Comparison of ENCODE assay signal across 9 cellular contexts in genomic region chr17:39231587-39232551, GRCh38. TPM values are rescaled to one million over a fixed set of nuclear protein-coding genes. Genes with fewer than 3 reads are reported as not detected.
DNase-seq lines count a peak whose midpoint lies in the region; ATAC-seq and TF ChIP-seq lines count a peak whose summit lies in the region.
"Had no signal": no experiment of that assay in that cellular context is flagged by ENCODE, and none has a peak within 500 bp of the region (broad histone marks: within the 10 kb centered on the region; RNA-seq: fewer than 3 reads in every experiment).

No MANE protein-coding gene starts in this region.

- no peak for TF ChIP-seq POLR2A in gastroesophageal sphincter (IDR thresholded peaks at IDR 0.05)

- 3 to 18% methylated on average over 10 to 11 of the region's 22 CpGs for WGBS in gastroesophageal sphincter (ENCODE audit: low coverage in 1 of 2), 2 donors
- 10 to 14% (median 12%) methylated on average over 22 of the region's 22 CpGs for WGBS in psoas muscle, 3 donors

- ATAC-seq in activated T-helper 17 cell treated with anti-CD3 and anti-CD28 coated beads, Interleukin-2, amount 50 U/mL, for 72 hours (replicated peaks) = peak; percentile 73
- ATAC-seq in gastroesophageal sphincter (peak; percentile 69), psoas muscle (peak; percentile 81 to 90 (median 86)), HG02840 (IDR thresholded peaks at IDR 0.05; ENCODE audit: low FRiP score, unreplicated experiment) (no peak)

- TF ChIP-seq EP300 in gastroesophageal sphincter (IDR thresholded peaks at IDR 0.05) = no peak

- H3K9me3 Mint-ChIP-seq in activated T-helper 17 cell treated with anti-CD3 and anti-CD28 coated beads, Interleukin-2, amount 50 U/mL, for 72 hours = no peaks in the 10 kb centered on the region

- H3K27ac ChIP-seq in gastroesophageal sphincter = no peak overlapping the region
- H3K27ac ChIP-seq in psoas muscle = no peak overlapping the region

- peaks cover 6% of the 10 kb centered on the region for H3K4me1 Mint-ChIP-seq in activated T-helper 17 cell treated with anti-CD3 and anti-CD28 coated beads, Interleukin-2, amount 50 U/mL, for 72 hours

- peaks cover 18% of the 10 kb centered on the region for H3K4me1 ChIP-seq in NT2/D1 (ENCODE audit: insufficient read depth, insufficient read length)
- peaks cover 0 to 12% (median 6%) of the 10 kb centered on the region in 3 donors for H3K4me1 ChIP-seq in gastroesophageal sphincter
- peaks cover 17% of the 10 kb centered on the region for H3K4me1 ChIP-seq in psoas muscle

- peak; percentile 61 for DNase-seq in NCI-H748 (lab: John Stamatoyannopoulos, UW; ENCODE audit: unreplicated experiment)
- no peak for DNase-seq in NCI-H748 treated with DMSO at 0.1 percent for 48 hours (lab: John Stamatoyannopoulos, UW)
- DNase-seq in NT2/D1 (ENCODE audit: low read depth, low spot score) = no peak
- DNase-seq in psoas muscle = peak; percentile 57 to 82
- DNase-seq in HT-29 (ENCODE audit: low spot score) = no peak

- peak overlapping the region; percentile 34 for H3K27ac Mint-ChIP-seq in activated T-helper 17 cell treated with anti-CD3 and anti-CD28 coated beads, Interleukin-2, amount 50 U/mL, for 72 hours

- peak overlapping the region; percentile 14 for H3K9ac ChIP-seq in NT2/D1 (ENCODE audit: insufficient read length, low read depth)

- H3K36me3 ChIP-seq in NT2/D1 (ENCODE audit: insufficient read depth, insufficient read length, low read length) (no peaks in the 10 kb centered on the region), gastroesophageal sphincter (no peaks in the 10 kb centered on the region), psoas muscle (ENCODE audit: insufficient read depth in 1 of 2, low read depth in 1 of 2) (no peaks in the 10 kb centered on the region)

- TF ChIP-seq CTCF in gastroesophageal sphincter (IDR thresholded peaks at IDR 0.05) (peak in 3 of 4 experiments; percentile 66 to 90 (median 70)), psoas muscle (IDR thresholded peaks at IDR 0.05) (peak; percentile 81)

- peak overlapping the region; percentile 36 for H3K4me3 Mint-ChIP-seq in activated T-helper 17 cell treated with anti-CD3 and anti-CD28 coated beads, Interleukin-2, amount 50 U/mL, for 72 hours

- no peak overlapping the region for H3K4me3 ChIP-seq in NT2/D1 (ENCODE audit: insufficient read length, low read depth)
- peak overlapping the region in 1 of 2 donors; percentile 21 for H3K4me3 ChIP-seq in gastroesophageal sphincter
- peak overlapping the region; percentile 18 for H3K4me3 ChIP-seq in psoas muscle

- H3K9me3 ChIP-seq in NT2/D1 (ENCODE audit: insufficient read depth, low read length) = no peaks in the 10 kb centered on the region
- no peaks in the 10 kb centered on the region for H3K9me3 ChIP-seq in gastroesophageal sphincter
- no peaks in the 10 kb centered on the region for H3K9me3 ChIP-seq in psoas muscle

- peaks cover 22% of the 10 kb centered on the region for H3K27me3 Mint-ChIP-seq in activated T-helper 17 cell treated with anti-CD3 and anti-CD28 coated beads, Interleukin-2, amount 50 U/mL, for 72 hours

- no peaks in the 10 kb centered on the region for H3K36me3 Mint-ChIP-seq in activated T-helper 17 cell treated with anti-CD3 and anti-CD28 coated beads, Interleukin-2, amount 50 U/mL, for 72 hours (ENCODE audit: low read depth)

- no peaks in the 10 kb centered on the region for H3K27me3 ChIP-seq in NT2/D1 (ENCODE audit: insufficient read depth, insufficient read length)
- peaks cover 99% of the 10 kb centered on the region for H3K27me3 ChIP-seq in gastroesophageal sphincter
- H3K27me3 ChIP-seq in psoas muscle (ENCODE audit: insufficient read depth in 3 of 3, low read length in 2 of 3) = peaks cover 0 to 6% (median 0%) of the 10 kb centered on the region in 3 donors

- intact Hi-C loops in psoas muscle (cut with DNase I) = loop anchor here (1.0 to 10.0 kb wide), 2 partner anchors 25 to 67 kb away; partner anchors contain the start of gene ARL5C (in 1 of the 2)

RNA-seq across cellular contexts. Expression of gene STAC2, which starts 6.1 kb away (rescaled TPM):
- total RNA-seq in activated T-helper 17 cell treated with anti-CD3 and anti-CD28 coated beads, Interleukin-2, amount 50 U/mL, for 72 hours = not detected
- total RNA-seq in gastroesophageal sphincter = under 1 TPM in 2 of 4 donors, not detected in 2; 0.13 to 0.57 TPM
- total RNA-seq in psoas muscle = 1 to 10 TPM in 1 of 4 donors, under 1 TPM in 2, not detected in 1; 0.07 to 1.2 (median 0.38) TPM
- polyA plus RNA-seq in psoas muscle = under 1 TPM; 0.13 to 0.35 (median 0.29) TPM
- total RNA-seq in HT-29 (2014; rRNA removed; shearing (Covaris generic)) = 0.28 TPM in 1 of 2 replicates, not detected in the other
- total RNA-seq: glomerular endothelial cell had no signal

RNA-seq across cellular contexts. Expression of gene RPL19, which starts 31.8 kb away (rescaled TPM):
- 1,000 to 10,000 TPM; 2,432 to 2,485 TPM for total RNA-seq in activated T-helper 17 cell treated with anti-CD3 and anti-CD28 coated beads, Interleukin-2, amount 50 U/mL, for 72 hours
- 1,000 to 10,000 TPM; 1,562 to 3,160 (median 2,477) TPM for total RNA-seq in gastroesophageal sphincter
- 1,000 to 10,000 TPM; 1,146 to 1,520 (median 1,371) TPM for total RNA-seq in psoas muscle
- 1,000 to 10,000 TPM; 2,244 to 3,039 (median 2,565) TPM for polyA plus RNA-seq in psoas muscle
- total RNA-seq in HT-29 (2014; rRNA removed; shearing (Covaris generic)) = 2,436 and 2,711 TPM in 2 replicates

RNA-seq across cellular contexts. Expression of gene CACNB1, which starts 34.4 kb away (rescaled TPM):
- total RNA-seq in activated T-helper 17 cell treated with anti-CD3 and anti-CD28 coated beads, Interleukin-2, amount 50 U/mL, for 72 hours = 10 to 100 TPM; 22.6 to 24.2 TPM
- total RNA-seq in gastroesophageal sphincter (1 to 10 TPM; 3.6 to 7.9 (median 5.9) TPM), psoas muscle (100 to 1,000 TPM; 209 to 274 (median 226) TPM)
- 100 to 1,000 TPM in 2 of 3 donors, 10 to 100 TPM in 1; 88.2 to 196 (median 149) TPM for polyA plus RNA-seq in psoas muscle
- 3.5 and 6.5 TPM in 2 replicates for total RNA-seq in HT-29 (2014; rRNA removed; shearing (Covaris generic))

Comparison
In these comparisons a context has a peak if more than half of its experiments do, and no peak if none do; other contexts are left out.
1. DNase-seq: peak in NCI-H748 (single experiment) and psoas muscle (2 of 2); none in NCI-H748 treated with DMSO at 0.1 percent for 48 hours (single experiment), NT2/D1 (single experiment) and HT-29 (single experiment).
2. RNA of gene CACNB1, which starts 34.4 kb away (total RNA-seq): 209 to 274 TPM in psoas muscle; 22.6 to 24.2 TPM in activated T-helper 17 cell treated with anti-CD3 and anti-CD28 coated beads, Interleukin-2, amount 50 U/mL, for 72 hours, 3.5 to 6.5 TPM in HT-29 and 3.6 to 7.9 TPM in gastroesophageal sphincter; every median in the first group is over 4 times any median in the second.